In the genomic region with DNA sequence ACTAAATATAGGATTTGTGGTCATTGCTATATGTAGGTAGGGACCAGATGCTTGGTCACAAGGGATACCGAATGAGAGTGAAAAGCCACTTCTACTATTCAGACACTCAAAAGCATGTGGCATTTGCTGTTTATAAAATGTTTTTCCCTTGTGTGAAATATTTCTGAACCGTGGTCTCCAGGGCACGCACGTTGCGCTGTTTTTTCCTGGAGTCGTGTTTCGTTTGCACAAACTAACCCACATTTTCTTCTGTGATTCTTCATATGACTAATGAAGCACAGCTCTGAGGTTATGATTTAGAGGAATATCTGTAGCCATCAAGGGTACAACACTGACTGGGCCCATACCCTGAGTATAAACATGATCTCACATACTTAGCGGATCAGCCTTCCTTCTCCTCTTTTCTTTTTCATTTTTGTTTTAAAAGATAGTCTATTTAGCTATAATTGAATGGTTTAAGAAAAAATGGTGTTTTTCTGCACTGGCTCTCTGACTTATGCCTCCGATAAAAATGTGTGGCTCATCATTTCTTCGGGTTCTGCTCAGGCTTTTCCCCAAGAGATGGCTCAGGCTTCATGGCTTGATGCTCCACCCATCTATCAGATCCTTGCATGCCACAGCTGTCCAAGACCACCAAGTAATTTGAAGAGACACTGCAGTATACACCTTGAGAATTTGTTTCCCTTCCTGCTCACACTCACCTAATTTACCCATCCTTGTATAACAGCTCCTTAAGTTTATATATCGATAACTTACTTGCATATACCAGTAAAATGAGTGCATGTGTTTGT, we compare ENCODE assay signal across 9 cellular contexts. TPM values are rescaled to one million over a fixed set of nuclear protein-coding genes. Genes with fewer than 3 reads are reported as not detected.
DNase-seq lines count a peak whose midpoint lies in the region; ATAC-seq and TF ChIP-seq lines count a peak whose summit lies in the region.
"Had no signal": no experiment of that assay in that cellular context is flagged by ENCODE, and none has a peak within 500 bp of the region (broad histone marks: within the 10 kb centered on the region; RNA-seq: fewer than 3 reads in every experiment).

No MANE protein-coding gene starts in this region.

- no peaks in the 10 kb centered on the region for H3K79me1 ChIP-seq in mesendoderm (ENCODE audit: low read length)

- H3K4me1 ChIP-seq in mesendoderm (ENCODE audit: control insufficient read depth, low read depth, low read length), result no peaks in the 10 kb centered on the region
- H3K4me1 ChIP-seq in mammary epithelial cell (ENCODE audit: insufficient read depth, low read length), result no peaks in the 10 kb centered on the region

- CTCF ChIA-PET in mammary epithelial cell (lab: Charles Lee; ENCODE audit: low non-redundant PET), result no interaction called here

- no peak overlapping the region for H4K8ac ChIP-seq in mesendoderm (ENCODE audit: low read depth, low read length)

- H2AFZ ChIP-seq in mammary epithelial cell (ENCODE audit: low read depth, low read length), result no peak overlapping the region

- H3K4ac ChIP-seq in mesendoderm (ENCODE audit: low read depth, low read length), result no peak overlapping the region

- no peak overlapping the region for H3K18ac ChIP-seq in mesendoderm (ENCODE audit: low read length)

- no CpG with 5 or more reads among the region's 11 CpGs for WGBS in mesendoderm (ENCODE audit: extremely low coverage, insufficient coverage, low lambda C conversion rate)
- WGBS in mammary epithelial cell (ENCODE audit: low coverage, missing lambda C conversion rate), result 84% methylated on average over 11 of the region's 11 CpGs

- H3K36me3 ChIP-seq in mesendoderm (ENCODE audit: control insufficient read depth, insufficient read depth, low read length) (no peaks in the 10 kb centered on the region), mammary epithelial cell (ENCODE audit: insufficient read depth, low read length) (no peaks in the 10 kb centered on the region)

- TF ChIP-seq CTCF in foreskin fibroblast (IDR thresholded peaks at IDR 0.05; ENCODE audit: low read depth, low read length) (no peak), mammary epithelial cell (conservative IDR thresholded peaks at IDR 0.05 in 1 of 2, IDR thresholded peaks at IDR 0.05 in 1 of 2; ENCODE audit: extremely low read depth in 1 of 2, insufficient read depth in 1 of 2, low read depth in 1 of 2, low read length in 2 of 2) (no peak)

- H3K27ac ChIP-seq in mesendoderm (ENCODE audit: low read depth, low read length), result no peak overlapping the region
- no peak overlapping the region for H3K27ac ChIP-seq in mammary epithelial cell (ENCODE audit: insufficient read depth, low read depth, low read length)

- dilution Hi-C loops in mammary epithelial cell (cut with HindIII; ENCODE audit: low sequenced_read_pairs), result no loop called here

- H2AK5ac ChIP-seq in mesendoderm (ENCODE audit: low read length), result no peak overlapping the region

- H3K27me3 ChIP-seq in mesendoderm (ENCODE audit: insufficient read depth, low read length, poor library complexity) (no peaks in the 10 kb centered on the region), mammary epithelial cell (ENCODE audit: insufficient read depth, low read length) (peaks cover 7% of the 10 kb centered on the region)

- intact Hi-C loops in left colon (cut with DNase I, micrococcal nuclease), result no loop called here
- intact Hi-C loops in mammary epithelial cell (cut with micrococcal nuclease), result no loop called here

- no peak overlapping the region for H3K56ac ChIP-seq in mesendoderm (ENCODE audit: low read length)

- H3K79me2 ChIP-seq in mesendoderm (ENCODE audit: control insufficient read depth, insufficient read depth, low read length) (no peaks in the 10 kb centered on the region), mammary epithelial cell (ENCODE audit: insufficient read depth, low read length) (no peaks in the 10 kb centered on the region)

- peak; percentile 80 for DNase-seq in stimulated activated CD4-positive, alpha-beta T cell treated with anti-CD3 and anti-CD28 coated beads, Interleukin-1b, Interleukin-23, amount 100 ng/mL, for 48 hours
- DNase-seq in left colon, result no peak
- DNase-seq in foreskin fibroblast, result no peak
- no peak for DNase-seq in mesendoderm
- DNase-seq in mammary epithelial cell, result no peak
- DNase-seq: NCI-H146 had no signal

- H3K23ac ChIP-seq in mesendoderm (ENCODE audit: low read length), result no peak overlapping the region

- ATAC-seq in GM18861 (IDR thresholded peaks at IDR 0.05; ENCODE audit: unreplicated experiment) (peak; percentile 58), GM21737 (IDR thresholded peaks at IDR 0.05; ENCODE audit: unreplicated experiment) (peak; percentile 52), HG03565 (IDR thresholded peaks at IDR 0.05; ENCODE audit: unreplicated experiment) (peak; percentile 64), left colon (no peak)

- H3K4me2 ChIP-seq in mesendoderm (ENCODE audit: low read length) (no peak overlapping the region), mammary epithelial cell (ENCODE audit: insufficient read depth, low read depth, low read length) (no peak overlapping the region)

- H2BK5ac ChIP-seq in mesendoderm (ENCODE audit: low read length), result no peak overlapping the region

- H2BK15ac ChIP-seq in mesendoderm (replicated peaks; ENCODE audit: low read depth), result no peak overlapping the region

- in situ Hi-C loops in mammary epithelial cell (cut with MboI; ENCODE audit: low sequenced_read_pairs in 2 of 2), result no loop called here

- H2BK120ac ChIP-seq in mesendoderm (ENCODE audit: low read depth, low read length), result no peak overlapping the region

- H3K9ac ChIP-seq in mesendoderm (ENCODE audit: low read length) (no peak overlapping the region), mammary epithelial cell (ENCODE audit: insufficient read depth, low read length) (no peak overlapping the region)

- H4K5ac ChIP-seq in mesendoderm (ENCODE audit: low read length), result no peak overlapping the region

- H4K20me1 ChIP-seq in mammary epithelial cell (ENCODE audit: insufficient read depth, low read length), result no peaks in the 10 kb centered on the region

- no peaks in the 10 kb centered on the region for H3K9me3 ChIP-seq in mammary epithelial cell (replicated peaks; ENCODE audit: insufficient read depth, low read length)

- H3K4me3 ChIP-seq in foreskin fibroblast (ENCODE audit: low read depth in 1 of 2, low read length in 2 of 2) (no peak overlapping the region), mesendoderm (ENCODE audit: low read length) (no peak overlapping the region), mammary epithelial cell (replicated peaks in 1 of 3; ENCODE audit: insufficient read depth in 1 of 3, low read depth in 2 of 3, low read length in 3 of 3) (no peak overlapping the region)

- no TSS peak for BruUV-seq in mammary epithelial cell (replicated peaks; lab: Mats Ljungman, UMichigan)

RNA-seq across cellular contexts. Expression of a gene that starts 59.9 kb away (rescaled TPM):
- total RNA-seq in left colon (10 to 100 TPM; 48.9 to 50.0 TPM), mammary epithelial cell (10 to 100 TPM; 81.3 to 98.7 TPM)
- 63.5 TPM for polyA plus RNA-seq in mesendoderm (2013, experiment 1 of 2)
- polyA plus RNA-seq in mesendoderm (2013, experiment 2 of 2), result 59.1 TPM
- 46.6 TPM for polyA plus RNA-seq in mammary epithelial cell
- 85.6 TPM for polyA minus RNA-seq in mammary epithelial cell
